Comparison of ENCODE assay signal across 9 cellular contexts in the genomic region with DNA sequence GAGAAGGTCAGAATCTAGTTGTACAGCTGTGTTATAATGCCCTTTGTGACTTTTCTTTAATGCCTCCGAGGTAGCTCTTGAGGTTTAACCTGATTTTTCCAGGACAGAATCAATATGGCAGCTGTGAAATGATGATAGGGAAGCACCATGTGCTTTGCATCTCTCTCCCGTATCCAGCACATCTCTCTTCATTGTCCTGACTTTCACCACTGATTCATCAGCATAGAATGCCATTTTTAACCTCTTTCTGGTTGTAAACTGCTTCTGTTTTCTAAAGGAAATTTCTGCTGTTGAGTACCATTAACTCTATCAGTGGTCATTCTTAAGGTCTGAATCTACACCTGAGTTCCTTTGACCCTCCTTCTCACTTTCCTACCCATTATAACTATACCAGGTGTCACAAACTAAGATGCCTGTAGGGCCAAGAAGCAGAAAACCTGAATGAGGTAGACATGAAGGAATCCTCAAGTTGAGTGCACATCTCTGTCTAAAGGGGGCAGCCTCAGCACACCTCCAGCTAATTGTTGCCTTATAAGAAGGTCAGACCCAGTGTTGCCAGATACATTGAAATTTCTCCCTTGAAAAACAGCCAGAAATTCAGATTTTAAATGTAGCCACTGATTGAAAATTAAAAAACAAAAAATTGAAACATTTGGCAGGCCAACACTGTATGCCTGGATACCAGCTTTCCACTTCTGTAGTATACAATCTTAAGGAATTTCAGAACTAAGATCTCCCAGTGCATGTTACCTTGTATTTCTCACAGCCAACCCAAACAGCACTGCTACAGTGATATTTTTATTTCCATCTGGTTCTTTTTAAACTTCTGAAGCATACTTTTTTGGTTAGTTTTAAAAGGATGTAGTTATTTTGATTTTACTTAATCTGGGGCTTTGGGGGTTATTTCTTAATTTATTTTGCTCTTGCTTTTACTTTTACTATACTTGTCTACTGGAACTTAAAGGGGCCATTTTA. TPM values are rescaled to one million over a fixed set of nuclear protein-coding genes. Genes with fewer than 3 reads are reported as not detected.
DNase-seq lines count a peak whose midpoint lies in the region; ATAC-seq and TF ChIP-seq lines count a peak whose summit lies in the region.
"Had no signal": no experiment of that assay in that cellular context is flagged by ENCODE, and none has a peak within 500 bp of the region (broad histone marks: within the 10 kb centered on the region; RNA-seq: fewer than 3 reads in every experiment).

No MANE protein-coding gene starts in this region.

- no peaks in the 10 kb centered on the region for H3K4me1 Mint-ChIP-seq in naive thymus-derived CD4-positive, alpha-beta T cell

- peaks cover 0 to 26% (median 9%) of the 10 kb centered on the region in 5 donors for H3K27me3 Mint-ChIP-seq in naive thymus-derived CD4-positive, alpha-beta T cell

- no peak overlapping the region for H3K4me3 Mint-ChIP-seq in naive thymus-derived CD4-positive, alpha-beta T cell

- no peaks in the 10 kb centered on the region for H3K9me3 ChIP-seq in naive thymus-derived CD4-positive, alpha-beta T cell (ENCODE audit: control insufficient read depth in 2 of 3, low read length in 3 of 3)

- H3K36me3 ChIP-seq in naive thymus-derived CD4-positive, alpha-beta T cell (ENCODE audit: control insufficient read depth in 2 of 3, insufficient read depth in 3 of 3, low read length in 3 of 3): no peaks in the 10 kb centered on the region

- H3K27ac ChIP-seq in 22Rv1: no peak overlapping the region
- H3K27ac ChIP-seq in naive thymus-derived CD4-positive, alpha-beta T cell (ENCODE audit: low read depth, low read length): no peak overlapping the region
- H3K27ac ChIP-seq: RWPE1 had no signal

- no peak for ATAC-seq in naive thymus-derived CD4-positive, alpha-beta T cell

- H3K9me3 Mint-ChIP-seq in naive thymus-derived CD4-positive, alpha-beta T cell: peaks cover 0 to 7% (median 0%) of the 10 kb centered on the region in 11 donors

- no peak overlapping the region for H3K4me3 ChIP-seq in GM12864 (ENCODE audit: low read depth, low read length)
- H3K4me3 ChIP-seq in naive thymus-derived CD4-positive, alpha-beta T cell (ENCODE audit: low read length): no peak overlapping the region

- TF ChIP-seq CTCF in 22Rv1 (IDR thresholded peaks at IDR 0.05): peak; percentile 57
- TF ChIP-seq CTCF in GM12864 (IDR thresholded peaks at IDR 0.05; ENCODE audit: low read depth, low read length, missing control alignments): peak; percentile 40

- CTCF ChIA-PET in naive thymus-derived CD4-positive, alpha-beta T cell (lab: Charles Lee): interaction anchor here (0.7 kb wide), 1 partner anchor 820 kb away, joined by 3 read pairs; no protein-coding TSS in a partner anchor

- POLR2A ChIA-PET in naive thymus-derived CD4-positive, alpha-beta T cell (lab: Charles Lee): no interaction called here

- DNase-seq in GM12864 (ENCODE audit: low read depth) (no peak), NCI-H526 treated with DMSO at 0.1 percent for 48 hours (lab: John Stamatoyannopoulos, UW) (peak; percentile 1), dermis blood vessel endothelial cell (peak; percentile 39), UCSD-AML1 (lab: John Stamatoyannopoulos, UW; ENCODE audit: unreplicated experiment) (no peak), COLO668 (lab: John Stamatoyannopoulos, UW; ENCODE audit: unreplicated experiment) (no peak), GDM1 (lab: John Stamatoyannopoulos, UW) (no peak)
- DNase-seq in naive thymus-derived CD4-positive, alpha-beta T cell: no peak

- intact Hi-C loops in naive thymus-derived CD4-positive, alpha-beta T cell (cut with micrococcal nuclease): loop anchor here in 1 of 2 donors (2.0 kb wide), 1 partner anchor 634 kb away; no protein-coding TSS in a partner anchor

- H3K4me1 ChIP-seq in naive thymus-derived CD4-positive, alpha-beta T cell (ENCODE audit: control insufficient read depth in 2 of 2, insufficient read depth in 2 of 2, low read length in 2 of 2): no peaks in the 10 kb centered on the region

- H3K27me3 ChIP-seq in naive thymus-derived CD4-positive, alpha-beta T cell (ENCODE audit: control insufficient read depth in 2 of 2, insufficient read depth in 2 of 2, low read length in 2 of 2): no peaks in the 10 kb centered on the region

- no peak overlapping the region for H3K27ac Mint-ChIP-seq in naive thymus-derived CD4-positive, alpha-beta T cell

- no peaks in the 10 kb centered on the region for H3K36me3 Mint-ChIP-seq in naive thymus-derived CD4-positive, alpha-beta T cell

RNA-seq across cellular contexts. Expression of a gene that starts 35.8 kb away (rescaled TPM):
- total RNA-seq in dermis blood vessel endothelial cell: not detected in 2 replicates
- not detected for total RNA-seq in naive thymus-derived CD4-positive, alpha-beta T cell
- not detected for polyA plus RNA-seq in naive thymus-derived CD4-positive, alpha-beta T cell

Comparison
In these comparisons a context has a peak if more than half of its experiments do, and no peak if none do; other contexts are left out.
1. DNase-seq: peak in NCI-H526 treated with DMSO at 0.1 percent for 48 hours (single experiment) and dermis blood vessel endothelial cell (single experiment); none in GM12864 (single experiment), UCSD-AML1 (single experiment), naive thymus-derived CD4-positive, alpha-beta T cell (0 of 9), COLO668 (single experiment) and GDM1 (single experiment).